In genomic region chr14:80264698-80265097, GRCh38 we compare ENCODE assay signal across 23 cellular contexts. TPM values are rescaled to one million over a fixed set of nuclear protein-coding genes. Genes with fewer than 3 reads are reported as not detected.
"Had no signal": no experiment of that assay in that cellular context is flagged by ENCODE, and none has a peak within 500 bp of the region (broad histone marks: within the 10 kb centered on the region; RNA-seq: fewer than 3 reads in every experiment).

No MANE protein-coding gene starts in this region.

- H3K27ac ChIP-seq: gastroesophageal sphincter, heart right ventricle, parathyroid adenoma, right lobe of liver, tibial nerve had no signal

- H3K27ac Mint-ChIP-seq: activated B cell treated with CpG ODN at 0.5 μM for 24 hours; activated CD4-positive, alpha-beta memory T cell treated with anti-CD3 and anti-CD28 coated beads for 36 hours; activated naive CD8-positive, alpha-beta T cell; activated T-helper 1 cell treated with anti-CD3 and anti-CD28 coated beads, Interleukin-12 subunit alpha, Interleukin-12 subunit beta, Interleukin-2, Interleukin-4 antibody, amounts not matched to agents 30 ng/mL and 10 ng/mL and 1 ng/mL, durations not matched to agents 14 hours and 24 hours and 36 hours; immature natural killer cell; natural killer cell; stimulated activated naive CD8-positive, alpha-beta T cell treated with anti-CD3 and anti-CD28 coated beads, Interleukin-15, Interleukin-2, amounts not matched to agents 100 ng/mL and 50 ng/mL, for 24 hours had no signal

- H3K4me1 Mint-ChIP-seq: activated B cell treated with CpG ODN at 0.5 μM for 24 hours, immature natural killer cell, natural killer cell had no signal

- H3K27me3 Mint-ChIP-seq: activated B cell treated with CpG ODN at 0.5 μM for 24 hours; activated CD4-positive, alpha-beta memory T cell treated with anti-CD3 and anti-CD28 coated beads for 36 hours; activated naive CD8-positive, alpha-beta T cell; stimulated activated naive CD8-positive, alpha-beta T cell treated with anti-CD3 and anti-CD28 coated beads, Interleukin-15, Interleukin-2, amounts not matched to agents 100 ng/mL and 50 ng/mL, for 24 hours had no signal

- H3K4me3 ChIP-seq: gastroesophageal sphincter, heart right ventricle, right lobe of liver, tibial nerve had no signal

- H3K36me3 Mint-ChIP-seq: activated CD4-positive, alpha-beta memory T cell treated with anti-CD3 and anti-CD28 coated beads for 36 hours; activated naive CD8-positive, alpha-beta T cell; immature natural killer cell; natural killer cell had no signal

- ATAC-seq: esophagus mucosa, gastroesophageal sphincter, heart right ventricle, natural killer cell, right lobe of liver had no signal

- H3K36me3 ChIP-seq: gastroesophageal sphincter, heart right ventricle, right lobe of liver, tibial nerve had no signal

- H3K9me3 ChIP-seq: gastroesophageal sphincter, heart right ventricle, right lobe of liver, tibial nerve had no signal

- DNase-seq: activated B cell treated with CpG ODN at 0.5 μM for 24 hours; activated CD4-positive, alpha-beta memory T cell treated with anti-CD3 and anti-CD28 coated beads for 36 hours; activated CD4-positive, alpha-beta T cell treated with anti-CD3 and anti-CD28 coated beads for 4 hours; activated gamma-delta T cell treated with Interleukin-2 at 50 U/mL for 16 hours; activated T-cell treated with anti-CD3 and anti-CD28 coated beads for 4 hours; cerebellar nuclear complex; effector CD8-positive, alpha-beta T cell; heart right ventricle; immature natural killer cell; mesendoderm; natural killer cell; right lobe of liver; small intestine; stimulated activated CD4-positive, alpha-beta T cell treated with anti-CD3 and anti-CD28 coated beads, Interleukin-15, amount 100 ng/mL, for 24 hours; stimulated activated CD4-positive, alpha-beta T cell treated with anti-CD3 and anti-CD28 coated beads, Interleukin-2, amount 100 ng/mL, for 48 hours had no signal

- H3K4me1 ChIP-seq: parathyroid adenoma, right lobe of liver had no signal

- H3K27me3 ChIP-seq: gastroesophageal sphincter, heart right ventricle, right lobe of liver, tibial nerve had no signal

- H3K9me3 Mint-ChIP-seq: activated B cell treated with CpG ODN at 0.5 μM for 24 hours had no signal

- H3K4me3 Mint-ChIP-seq: activated B cell treated with CpG ODN at 0.5 μM for 24 hours; activated CD4-positive, alpha-beta memory T cell treated with anti-CD3 and anti-CD28 coated beads for 36 hours; activated naive CD8-positive, alpha-beta T cell; activated T-helper 1 cell treated with anti-CD3 and anti-CD28 coated beads, Interleukin-12 subunit alpha, Interleukin-12 subunit beta, Interleukin-2, Interleukin-4 antibody, amounts not matched to agents 30 ng/mL and 10 ng/mL and 1 ng/mL, durations not matched to agents 14 hours and 24 hours and 36 hours; immature natural killer cell; natural killer cell; stimulated activated naive CD8-positive, alpha-beta T cell treated with anti-CD3 and anti-CD28 coated beads, Interleukin-15, Interleukin-2, amounts not matched to agents 100 ng/mL and 50 ng/mL, for 24 hours had no signal

RNA-seq across cellular contexts. Expression of gene DIO2, which starts 53.4 kb away (rescaled TPM):
- total RNA-seq: activated B cell treated with CpG ODN at 0.5 μM for 24 hours; activated CD4-positive, alpha-beta memory T cell treated with anti-CD3 and anti-CD28 coated beads for 36 hours; activated T-helper 1 cell treated with anti-CD3 and anti-CD28 coated beads, Interleukin-12 subunit alpha, Interleukin-12 subunit beta, Interleukin-2, Interleukin-4 antibody, amounts not matched to agents 30 ng/mL and 10 ng/mL and 1 ng/mL, durations not matched to agents 14 hours and 24 hours and 36 hours; bronchial epithelial cell; natural killer cell had no signal
